ENCODE assay signal across 14 cellular contexts in genomic region chr10:119256030-119256429, GRCh38.
"Had no signal": no experiment of that assay in that cellular context is flagged by ENCODE, and none has a peak within 500 bp of the region (broad histone marks: within the 10 kb centered on the region; RNA-seq: fewer than 3 reads in every experiment).

No MANE protein-coding gene starts in this region.

- H3K36me3 ChIP-seq: ovary, right atrium auricular region had no signal

- H3K27ac ChIP-seq: SK-N-MC had no signal

- H3K4me3 ChIP-seq: coronary artery, ovary, right atrium auricular region, SK-N-MC, smooth muscle cell had no signal

- H3K27ac Mint-ChIP-seq: WTC11 had no signal

- H3K4me3 Mint-ChIP-seq: stimulated activated memory B cell treated with anti-CD40 and anti-IgM and Interleukin-4, amounts not matched to agents 10 μg/mL and 1 μg/mL and 100 μg/mL, for 72 hours; WTC11 had no signal

- H3K27me3 ChIP-seq: ovary, right atrium auricular region had no signal

- H3K36me3 Mint-ChIP-seq: WTC11 had no signal

- H3K9me3 Mint-ChIP-seq: stimulated activated memory B cell treated with anti-CD40 and anti-IgM and Interleukin-4, amounts not matched to agents 10 μg/mL and 1 μg/mL and 100 μg/mL, for 72 hours had no signal

- H3K27me3 Mint-ChIP-seq: stimulated activated memory B cell treated with anti-CD40 and anti-IgM and Interleukin-4, amounts not matched to agents 10 μg/mL and 1 μg/mL and 100 μg/mL, for 72 hours had no signal

- H3K9me3 ChIP-seq: ovary, right atrium auricular region had no signal

- ATAC-seq: stimulated activated memory B cell treated with anti-CD40 and anti-IgM and Interleukin-4, amounts not matched to agents 10 μg/mL and 1 μg/mL and 100 μg/mL, for 72 hours; WTC11 had no signal

- H3K4me2 ChIP-seq: smooth muscle cell had no signal

- DNase-seq: activated CD4-positive, alpha-beta T cell treated with anti-CD3 and anti-CD28 coated beads for 48 hours; activated CD8-positive, alpha-beta memory T cell treated with anti-CD3 and anti-CD28 coated beads for 24 hours; activated naive CD4-positive, alpha-beta T cell treated with Interleukin-2 at 50 U/mL for 16 hours; effector CD8-positive, alpha-beta T cell; mesenchymal stem cell; substantia nigra; T-helper 1 cell had no signal
